8 cellular contexts compared by ENCODE assay signal in the genomic region with DNA sequence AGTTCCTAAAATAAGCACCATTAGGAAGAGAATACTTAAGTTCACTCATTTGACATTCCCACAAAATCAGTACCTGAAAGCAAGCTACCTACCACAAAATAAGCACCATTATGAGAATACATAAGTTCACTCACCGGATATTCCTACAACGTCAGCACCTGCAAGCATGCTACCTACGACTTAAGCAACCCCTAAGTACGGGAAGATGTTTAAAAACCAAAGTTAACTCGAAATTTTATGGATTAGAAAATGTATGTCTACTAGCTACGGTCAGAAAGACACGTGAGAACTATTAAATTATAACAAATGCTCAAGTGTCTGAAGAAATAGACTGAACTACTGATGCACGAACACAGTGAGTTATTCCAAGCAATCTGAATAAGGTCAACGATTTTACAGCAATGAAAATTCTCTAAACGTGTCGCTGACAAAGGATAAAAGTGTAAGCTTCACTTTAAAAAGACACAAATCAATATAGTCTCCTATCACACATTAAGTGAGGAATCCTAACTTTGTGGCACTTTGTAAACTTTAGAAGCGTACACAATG. TPM values are rescaled to one million over a fixed set of nuclear protein-coding genes. Genes with fewer than 3 reads are reported as not detected.
DNase-seq lines count a peak whose midpoint lies in the region; ATAC-seq, FAIRE-seq and TF ChIP-seq lines count a peak whose summit lies in the region.

No MANE protein-coding gene starts in this region.

- H3K9me2 ChIP-seq in HCT116 (ENCODE audit: insufficient read depth), result no peaks in the 10 kb centered on the region

- H3K9me3 Mint-ChIP-seq in glutamatergic neuron (ENCODE audit: unreplicated experiment), result peaks cover 12% of the 10 kb centered on the region

- H3K27ac ChIP-seq in HCT116 (ENCODE audit: low read depth, low read length) (peak overlapping the region; percentile 81), small intestine (ENCODE audit: low read depth in 1 of 2, low read length in 1 of 2) (peak overlapping the region; percentile 88 to 99)

- H3K4me3 ChIP-seq in HCT116 (replicated peaks in 1 of 2; ENCODE audit: low read depth in 1 of 2, low read length in 2 of 2) (peak overlapping the region; percentile 64 to 92), WI38 (ENCODE audit: low read depth, low read length) (peak overlapping the region; percentile 77), small intestine (ENCODE audit: low read depth in 1 of 2, low read length in 2 of 2) (peak overlapping the region; percentile 99 to 100)

- ATAC-seq in HCT116, result no peak
- no peak for ATAC-seq in GM19397 (IDR thresholded peaks at IDR 0.05; ENCODE audit: unreplicated experiment)
- ATAC-seq in GM21737 (IDR thresholded peaks at IDR 0.05; ENCODE audit: unreplicated experiment), result no peak

- DNase-seq in HCT116 (ENCODE audit: low read depth, low spot score) (no peak), glutamatergic neuron (no peak), small intestine (peak; percentile 20), hepatic stellate cell (ENCODE audit: low spot score) (no peak), foreskin melanocyte (no peak)

- H3K9ac ChIP-seq in HCT116 (ENCODE audit: low read length), result peak overlapping the region; percentile 82

- WGBS in small intestine, 3 donors, result 1 to 5% (median 1%) methylated on average over 12 of the region's 12 CpGs

- TSS peak; percentile 48 for BruUV-seq in HCT116 (replicated peaks; lab: Mats Ljungman, UMichigan)

- H3K4me1 Mint-ChIP-seq in glutamatergic neuron (ENCODE audit: low read depth, unreplicated experiment), result peaks cover 32% of the 10 kb centered on the region

- peaks cover 64% of the 10 kb centered on the region for H3K79me2 ChIP-seq in HCT116 (ENCODE audit: insufficient read depth, low read length)

- POLR2A ChIA-PET in HCT116 (lab: Charles Lee), result no interaction called here

- H3K4me3 Mint-ChIP-seq in glutamatergic neuron (ENCODE audit: unreplicated experiment), result peak overlapping the region; percentile 92

- H3K36me3 Mint-ChIP-seq in glutamatergic neuron (ENCODE audit: unreplicated experiment), result no peaks in the 10 kb centered on the region

- peaks cover 17 to 27% of the 10 kb centered on the region in 2 experiments for H3K4me1 ChIP-seq in HCT116 (ENCODE audit: control insufficient read depth in 1 of 2, insufficient read depth in 2 of 2, low read length in 2 of 2)
- peaks cover 6 to 17% of the 10 kb centered on the region in 2 donors for H3K4me1 ChIP-seq in small intestine (ENCODE audit: control insufficient read depth in 2 of 2, insufficient read depth in 1 of 2, low read depth in 1 of 2, low read length in 1 of 2)

- no peaks in the 10 kb centered on the region for H3K9me3 ChIP-seq in HCT116 (ENCODE audit: control insufficient read depth in 1 of 2, insufficient read depth in 1 of 2, low read depth in 1 of 2, low read length in 2 of 2)
- H3K9me3 ChIP-seq in small intestine (ENCODE audit: control insufficient read depth, low read depth), result no peaks in the 10 kb centered on the region

- peaks cover 24% of the 10 kb centered on the region; the same call in 1 of the 2 replicates for H4K20me1 ChIP-seq in HCT116 (ENCODE audit: insufficient read depth)

- TF ChIP-seq RAD21 in HCT116 (IDR thresholded peaks at IDR 0.05; ENCODE audit: low read depth), result no peak

- no peak overlapping the region for H2AFZ ChIP-seq in HCT116 (ENCODE audit: low read depth, low read length, poor library complexity, severe bottlenecking)

- H3K36me3 ChIP-seq in HCT116 (ENCODE audit: control insufficient read depth in 1 of 2, insufficient read depth in 2 of 2, low read length in 2 of 2) (peaks cover 0 to 17% of the 10 kb centered on the region in 2 experiments; a peak in 3 of 4 replicates), small intestine (ENCODE audit: control insufficient read depth in 2 of 2, insufficient read depth in 2 of 2, low read length in 2 of 2) (no peaks in the 10 kb centered on the region)

- intact Hi-C loops in HCT116 (cut with micrococcal nuclease), result no loop called here

- no peak for TF ChIP-seq CTCF in HCT116 (IDR thresholded peaks at IDR 0.05 in 2 of 3, conservative IDR thresholded peaks at IDR 0.05 in 1 of 3; ENCODE audit: borderline replicate concordance in 1 of 3, insufficient read depth in 1 of 3, low read depth in 2 of 3, low read length in 2 of 3)
- TF ChIP-seq CTCF in WI38 (IDR thresholded peaks at IDR 0.05; ENCODE audit: low read depth, low read length), result no peak
- no peak for TF ChIP-seq CTCF in glutamatergic neuron (IDR thresholded peaks at IDR 0.05; ENCODE audit: partially characterized antibody, unreplicated experiment)

- RAD21 ChIA-PET in HCT116 (lab: Charles Lee; ENCODE audit: low non-redundant PET in 1 of 2, low total read pairs in 2 of 2, uncharacterized antibody in 2 of 2, unreplicated experiment in 2 of 2), result no interaction called here

- no peak for TF ChIP-seq POLR2A in HCT116 (IDR thresholded peaks at IDR 0.05; ENCODE audit: borderline replicate concordance, extremely low read depth, insufficient read depth, insufficient read length)

- CTCF ChIA-PET in HCT116 (lab: Charles Lee), result no interaction called here

- H3K27me3 Mint-ChIP-seq in glutamatergic neuron (ENCODE audit: unreplicated experiment), result peaks cover 6% of the 10 kb centered on the region

- no peak for FAIRE-seq in small intestine (lab: Jason Lieb, UNC)

- peak overlapping the region; percentile 81 for H3K4me2 ChIP-seq in HCT116 (ENCODE audit: low read length)

- peak overlapping the region; percentile 85 for H3K27ac Mint-ChIP-seq in glutamatergic neuron (ENCODE audit: unreplicated experiment)

- H3K27me3 ChIP-seq in HCT116 (ENCODE audit: insufficient read depth, low read length) (no peaks in the 10 kb centered on the region), small intestine (ENCODE audit: control insufficient read depth in 2 of 2, insufficient read depth in 2 of 2, low read length in 2 of 2) (no peaks in the 10 kb centered on the region)

TF ChIP-seq in HCT116, 20 proteins besides CTCF, POLR2A, EP300 and RAD21 (continues in another document):
- TF ChIP-seq CBX3 (IDR thresholded peaks at IDR 0.05; ENCODE audit: low read depth), result no peak
- TF ChIP-seq ZBTB33 (IDR thresholded peaks at IDR 0.05; ENCODE audit: extremely low read depth, insufficient replicate concordance, low read length), result no peak
- no peak for TF ChIP-seq EGR1 (IDR thresholded peaks at IDR 0.05; ENCODE audit: low read depth)
- no peak for TF ChIP-seq ELF1 (IDR thresholded peaks at IDR 0.05; ENCODE audit: borderline replicate concordance, low read depth)
- TF ChIP-seq YY1 (IDR thresholded peaks at IDR 0.05; ENCODE audit: extremely low read depth, insufficient replicate concordance, low read depth, low read length), result no peak
- TF ChIP-seq JUND (IDR thresholded peaks at IDR 0.05), result no peak; the same call in 1 of the 2 replicates
- no peak for TF ChIP-seq REST (IDR thresholded peaks at IDR 0.05; ENCODE audit: low read depth)
- TF ChIP-seq EZH2 (IDR thresholded peaks at IDR 0.05), result no peak

RNA-seq across cellular contexts. Expression of gene GSPT1, which starts 1.5 kb away (rescaled TPM):
- total RNA-seq in HCT116 (2021; ENCODE audit: unreplicated experiment) (148 TPM), glutamatergic neuron (ENCODE audit: unreplicated experiment) (117 TPM)
- 41.7 and 64.5 TPM in 2 replicates for polyA plus RNA-seq in HCT116 (2012)
- polyA plus RNA-seq in small intestine, result 10 to 100 TPM; 27.3 to 49.0 (median 35.3) TPM

RNA-seq across cellular contexts. Expression of gene NPIPB2, which starts 27.6 kb away (rescaled TPM):
- total RNA-seq in HCT116 (2021; ENCODE audit: unreplicated experiment), result 10.7 TPM
- polyA plus RNA-seq in HCT116 (2012), result 5.7 and 10.2 TPM in 2 replicates
- 14.4 TPM for total RNA-seq in glutamatergic neuron (ENCODE audit: unreplicated experiment)
- 1 to 10 TPM in 2 of 3 donors, not detected in 1; 5.1 to 5.5 TPM for polyA plus RNA-seq in small intestine

RNA-seq across cellular contexts. Expression of gene TNFRSF17, which starts 50.7 kb away (rescaled TPM):
- total RNA-seq in HCT116 (2021; ENCODE audit: unreplicated experiment) (not detected), glutamatergic neuron (ENCODE audit: unreplicated experiment) (not detected)
- 0.09 TPM in 1 of 2 replicates, not detected in the other for polyA plus RNA-seq in HCT116 (2012)
- 10 to 100 TPM in 1 of 3 donors, 1 to 10 TPM in 1, not detected in 1; 1.8 to 19.7 TPM for polyA plus RNA-seq in small intestine
